ENCODE assay signal across 1 cellular context in the genomic region with DNA sequence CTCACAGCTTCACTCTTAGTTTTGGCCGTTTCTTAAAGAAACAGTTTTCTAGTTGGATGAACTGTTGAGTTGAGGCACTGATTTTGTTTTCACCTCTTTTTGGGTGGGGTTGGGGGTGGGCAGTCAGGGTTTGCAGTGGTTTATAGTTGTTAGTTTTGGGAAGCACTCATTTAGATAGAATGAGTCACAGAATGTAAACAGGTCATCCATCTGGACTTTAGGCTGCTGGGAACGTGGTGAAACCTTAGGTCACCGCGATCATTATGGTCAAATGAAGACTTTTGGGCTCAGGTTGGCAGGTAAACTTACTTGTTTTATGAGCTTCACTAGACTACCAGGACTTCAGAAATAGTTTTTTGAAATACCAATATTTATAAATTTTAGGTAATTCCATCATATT.
TF ChIP-seq lines count a peak whose summit lies in the region.

No MANE protein-coding gene starts in this region.

TF ChIP-seq in HepG2, 621 proteins besides CTCF, POLR2A, EP300 and RAD21 (continued from another document and continues in another):
- TF ChIP-seq HOMEZ (CRISPR knock-in tag; IDR thresholded peaks at IDR 0.05; ENCODE audit: low read depth) (peak; percentile 88; the same call in 1 of the 2 replicates), MIXL1 (CRISPR knock-in tag; IDR thresholded peaks at IDR 0.05) (peak; percentile 78; the same call in 1 of the 2 replicates), ZNF605 (CRISPR knock-in tag; IDR thresholded peaks at IDR 0.05) (no peak), MYPOP (CRISPR knock-in tag; IDR thresholded peaks at IDR 0.05) (no peak), FOXA3 (CRISPR knock-in tag; IDR thresholded peaks at IDR 0.05) (peak; percentile 93), ELF3 (CRISPR knock-in tag; IDR thresholded peaks at IDR 0.05) (peak; percentile 50; the same call in 1 of the 2 replicates), HMG20B (CRISPR knock-in tag; conservative IDR thresholded peaks at IDR 0.05) (0 out of 2 replicates have a peak, but pooled peaks have one; percentile 51), ZNF335 (CRISPR knock-in tag; IDR thresholded peaks at IDR 0.05) (no peak), ZNF142 (CRISPR knock-in tag; IDR thresholded peaks at IDR 0.05) (no peak), ZBTB8A (CRISPR knock-in tag; IDR thresholded peaks at IDR 0.05; ENCODE audit: borderline replicate concordance, low read depth) (no peak), ZNF18 (CRISPR knock-in tag; IDR thresholded peaks at IDR 0.05; ENCODE audit: insufficient replicate concordance) (no peak), HNF4G (IDR thresholded peaks at IDR 0.05; ENCODE audit: borderline replicate concordance, low read depth, low read length) (peak; percentile 70; the same call in 1 of the 2 replicates), HNF4G (CRISPR knock-in tag; IDR thresholded peaks at IDR 0.05; ENCODE audit: borderline replicate concordance, low read depth) (no peak; the same call in 1 of the 2 replicates), AGO1 (IDR thresholded peaks at IDR 0.05; ENCODE audit: low read depth, low read length, poor library complexity, severe bottlenecking) (no peak), FLYWCH1 (CRISPR knock-in tag; IDR thresholded peaks at IDR 0.05) (no peak), SMAD3 (CRISPR knock-in tag; IDR thresholded peaks at IDR 0.05) (peak; percentile 23; the same call in 1 of the 2 replicates), HNRNPK (IDR thresholded peaks at IDR 0.05; ENCODE audit: low read depth, low read length, poor library complexity, severe bottlenecking) (no peak), NONO (IDR thresholded peaks at IDR 0.05) (no peak), NONO (CRISPR knock-in tag; conservative IDR thresholded peaks at IDR 0.05) (no peak), TEAD3 (CRISPR knock-in tag; optimal IDR thresholded peaks at IDR 0.05; ENCODE audit: borderline replicate concordance) (peak; percentile 87)
- TF ChIP-seq, protein P1, sequence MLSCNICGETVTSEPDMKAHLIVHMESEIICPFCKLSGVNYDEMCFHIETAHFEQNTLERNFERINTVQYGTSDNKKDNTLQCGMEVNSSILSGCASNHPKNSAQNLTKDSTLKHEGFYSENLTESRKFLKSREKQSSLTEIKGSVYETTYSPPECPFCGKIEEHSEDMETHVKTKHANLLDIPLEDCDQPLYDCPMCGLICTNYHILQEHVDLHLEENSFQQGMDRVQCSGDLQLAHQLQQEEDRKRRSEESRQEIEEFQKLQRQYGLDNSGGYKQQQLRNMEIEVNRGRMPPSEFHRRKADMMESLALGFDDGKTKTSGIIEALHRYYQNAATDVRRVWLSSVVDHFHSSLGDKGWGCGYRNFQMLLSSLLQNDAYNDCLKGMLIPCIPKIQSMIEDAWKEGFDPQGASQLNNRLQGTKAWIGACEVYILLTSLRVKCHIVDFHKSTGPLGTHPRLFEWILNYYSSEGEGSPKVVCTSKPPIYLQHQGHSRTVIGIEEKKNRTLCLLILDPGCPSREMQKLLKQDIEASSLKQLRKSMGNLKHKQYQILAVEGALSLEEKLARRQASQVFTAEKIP (CRISPR knock-in tag; IDR thresholded peaks at IDR 0.05; ENCODE audit: borderline replicate concordance) = no peak
- TF ChIP-seq, protein P2, sequence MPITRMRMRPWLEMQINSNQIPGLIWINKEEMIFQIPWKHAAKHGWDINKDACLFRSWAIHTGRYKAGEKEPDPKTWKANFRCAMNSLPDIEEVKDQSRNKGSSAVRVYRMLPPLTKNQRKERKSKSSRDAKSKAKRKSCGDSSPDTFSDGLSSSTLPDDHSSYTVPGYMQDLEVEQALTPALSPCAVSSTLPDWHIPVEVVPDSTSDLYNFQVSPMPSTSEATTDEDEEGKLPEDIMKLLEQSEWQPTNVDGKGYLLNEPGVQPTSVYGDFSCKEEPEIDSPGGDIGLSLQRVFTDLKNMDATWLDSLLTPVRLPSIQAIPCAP (CRISPR knock-in tag; IDR thresholded peaks at IDR 0.05; ENCODE audit: low read depth) = no peak
- TF ChIP-seq, protein P3, sequence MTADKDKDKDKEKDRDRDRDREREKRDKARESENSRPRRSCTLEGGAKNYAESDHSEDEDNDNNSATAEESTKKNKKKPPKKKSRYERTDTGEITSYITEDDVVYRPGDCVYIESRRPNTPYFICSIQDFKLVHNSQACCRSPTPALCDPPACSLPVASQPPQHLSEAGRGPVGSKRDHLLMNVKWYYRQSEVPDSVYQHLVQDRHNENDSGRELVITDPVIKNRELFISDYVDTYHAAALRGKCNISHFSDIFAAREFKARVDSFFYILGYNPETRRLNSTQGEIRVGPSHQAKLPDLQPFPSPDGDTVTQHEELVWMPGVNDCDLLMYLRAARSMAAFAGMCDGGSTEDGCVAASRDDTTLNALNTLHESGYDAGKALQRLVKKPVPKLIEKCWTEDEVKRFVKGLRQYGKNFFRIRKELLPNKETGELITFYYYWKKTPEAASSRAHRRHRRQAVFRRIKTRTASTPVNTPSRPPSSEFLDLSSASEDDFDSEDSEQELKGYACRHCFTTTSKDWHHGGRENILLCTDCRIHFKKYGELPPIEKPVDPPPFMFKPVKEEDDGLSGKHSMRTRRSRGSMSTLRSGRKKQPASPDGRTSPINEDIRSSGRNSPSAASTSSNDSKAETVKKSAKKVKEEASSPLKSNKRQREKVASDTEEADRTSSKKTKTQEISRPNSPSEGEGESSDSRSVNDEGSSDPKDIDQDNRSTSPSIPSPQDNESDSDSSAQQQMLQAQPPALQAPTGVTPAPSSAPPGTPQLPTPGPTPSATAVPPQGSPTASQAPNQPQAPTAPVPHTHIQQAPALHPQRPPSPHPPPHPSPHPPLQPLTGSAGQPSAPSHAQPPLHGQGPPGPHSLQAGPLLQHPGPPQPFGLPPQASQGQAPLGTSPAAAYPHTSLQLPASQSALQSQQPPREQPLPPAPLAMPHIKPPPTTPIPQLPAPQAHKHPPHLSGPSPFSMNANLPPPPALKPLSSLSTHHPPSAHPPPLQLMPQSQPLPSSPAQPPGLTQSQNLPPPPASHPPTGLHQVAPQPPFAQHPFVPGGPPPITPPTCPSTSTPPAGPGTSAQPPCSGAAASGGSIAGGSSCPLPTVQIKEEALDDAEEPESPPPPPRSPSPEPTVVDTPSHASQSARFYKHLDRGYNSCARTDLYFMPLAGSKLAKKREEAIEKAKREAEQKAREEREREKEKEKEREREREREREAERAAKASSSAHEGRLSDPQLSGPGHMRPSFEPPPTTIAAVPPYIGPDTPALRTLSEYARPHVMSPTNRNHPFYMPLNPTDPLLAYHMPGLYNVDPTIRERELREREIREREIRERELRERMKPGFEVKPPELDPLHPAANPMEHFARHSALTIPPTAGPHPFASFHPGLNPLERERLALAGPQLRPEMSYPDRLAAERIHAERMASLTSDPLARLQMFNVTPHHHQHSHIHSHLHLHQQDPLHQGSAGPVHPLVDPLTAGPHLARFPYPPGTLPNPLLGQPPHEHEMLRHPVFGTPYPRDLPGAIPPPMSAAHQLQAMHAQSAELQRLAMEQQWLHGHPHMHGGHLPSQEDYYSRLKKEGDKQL (CRISPR knock-in tag; IDR thresholded peaks at IDR 0.05; ENCODE audit: low read depth) = 0 out of 2 replicates have a peak, but pooled peaks have one; percentile 31
- TF ChIP-seq, protein P4, sequence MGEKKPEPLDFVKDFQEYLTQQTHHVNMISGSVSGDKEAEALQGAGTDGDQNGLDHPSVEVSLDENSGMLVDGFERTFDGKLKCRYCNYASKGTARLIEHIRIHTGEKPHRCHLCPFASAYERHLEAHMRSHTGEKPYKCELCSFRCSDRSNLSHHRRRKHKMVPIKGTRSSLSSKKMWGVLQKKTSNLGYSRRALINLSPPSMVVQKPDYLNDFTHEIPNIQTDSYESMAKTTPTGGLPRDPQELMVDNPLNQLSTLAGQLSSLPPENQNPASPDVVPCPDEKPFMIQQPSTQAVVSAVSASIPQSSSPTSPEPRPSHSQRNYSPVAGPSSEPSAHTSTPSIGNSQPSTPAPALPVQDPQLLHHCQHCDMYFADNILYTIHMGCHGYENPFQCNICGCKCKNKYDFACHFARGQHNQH (CRISPR knock-in tag; IDR thresholded peaks at IDR 0.05) = 0 out of 2 replicates have a peak, but pooled peaks have one; percentile 27
